28 cellular contexts compared by ENCODE assay signal in the genomic region with DNA sequence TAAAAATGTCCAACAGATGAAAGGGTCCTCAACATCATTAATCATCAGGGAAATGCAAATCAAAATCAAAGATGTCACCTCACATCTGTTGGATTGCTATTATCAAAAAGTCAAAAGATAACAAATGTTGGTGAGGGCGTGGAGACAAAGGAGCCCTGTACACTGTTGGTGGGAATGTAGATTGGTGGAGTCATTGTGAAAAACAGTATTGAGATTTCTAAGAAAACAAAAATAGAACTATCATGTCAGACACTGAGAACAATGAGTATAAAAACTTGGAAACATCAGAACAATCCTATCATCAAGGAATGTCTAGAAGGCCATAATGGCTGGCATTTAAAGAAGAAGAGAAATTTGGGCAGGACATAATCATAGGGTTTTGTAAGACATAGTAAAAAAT.
"Had no signal": no experiment of that assay in that cellular context is flagged by ENCODE, and none has a peak within 500 bp of the region (broad histone marks: within the 10 kb centered on the region; RNA-seq: fewer than 3 reads in every experiment).

No MANE protein-coding gene starts in this region.

- H3K27me3 Mint-ChIP-seq: activated naive CD4-positive, alpha-beta T cell treated with anti-CD3 and anti-CD28 coated beads, Interleukin-2, amount 10 ng/mL, durations not matched to agents 7 days and 5 days; brain; effector memory CD8-positive, alpha-beta T cell had no signal

- DNase-seq: activated CD4-positive, alpha-beta T cell treated with anti-CD3 and anti-CD28 coated beads for 48 hours; activated CD4-positive, alpha-beta T cell treated with anti-CD3 and anti-CD28 coated beads, Interleukin-2, amount 50 U/mL, for 48 hours; activated CD8-positive, alpha-beta memory T cell treated with anti-CD3 and anti-CD28 coated beads for 24 hours; activated effector memory CD4-positive, alpha-beta T cell treated with anti-CD3 and anti-CD28 coated beads, Interleukin-2, amount 50 U/mL, for 16 hours; activated naive CD4-positive, alpha-beta T cell treated with anti-CD3 and anti-CD28 coated beads, Interleukin-2, amount 10 ng/mL, durations not matched to agents 7 days and 5 days; activated naive CD8-positive, alpha-beta T cell treated with anti-CD3 and anti-CD28 coated beads, Interleukin-2, amount 10 ng/mL, durations not matched to agents 7 days and 5 days; effector memory CD8-positive, alpha-beta T cell; erythroblast; head of caudate nucleus; hippocampal formation; left cardiac atrium; left ventricle myocardium superior; posterior cingulate gyrus; right cardiac atrium; stimulated activated CD4-positive, alpha-beta T cell treated with anti-CD3 and anti-CD28 coated beads, Interleukin-15, amount 100 ng/mL, for 24 hours; stimulated activated CD4-positive, alpha-beta T cell treated with anti-CD3 and anti-CD28 coated beads, Interleukin-2, amount 100 ng/mL, for 24 hours; stimulated activated naive B cell treated with anti-CD40 and anti-IgM and Interleukin-4, amounts not matched to agents 10 μg/mL and 1 μg/mL and 100 μg/mL, for 72 hours; stomach; thyroid gland; upper lobe of left lung; WERI-Rb-1 had no signal

- H3K36me3 ChIP-seq: ascending aorta, stomach, thyroid gland, upper lobe of left lung, WERI-Rb-1 had no signal

- H3K27me3 ChIP-seq: ascending aorta, stomach, thyroid gland, upper lobe of left lung had no signal

- H3K4me3 ChIP-seq: ascending aorta, coronary artery, stomach, thyroid gland, upper lobe of left lung had no signal

- H3K9me3 ChIP-seq: ascending aorta, stomach, thyroid gland, upper lobe of left lung had no signal

- FAIRE-seq: keratinocyte had no signal

- H3K27ac Mint-ChIP-seq: activated naive CD4-positive, alpha-beta T cell treated with anti-CD3 and anti-CD28 coated beads, Interleukin-2, amount 10 ng/mL, durations not matched to agents 7 days and 5 days; activated naive CD8-positive, alpha-beta T cell treated with anti-CD3 and anti-CD28 coated beads, Interleukin-2, amount 10 ng/mL, durations not matched to agents 7 days and 5 days; activated T-helper 1 cell treated with anti-CD3 and anti-CD28 coated beads, Interleukin-12 subunit alpha, Interleukin-12 subunit beta, Interleukin-2, Interleukin-4 antibody, amounts not matched to agents 30 ng/mL and 10 ng/mL and 1 ng/mL, durations not matched to agents 14 hours and 24 hours and 36 hours; brain; effector memory CD8-positive, alpha-beta T cell; nephron; stimulated activated naive B cell treated with anti-CD40 and anti-IgM and Interleukin-4, amounts not matched to agents 10 μg/mL and 1 μg/mL and 100 μg/mL, for 72 hours had no signal

- H3K27ac ChIP-seq: ascending aorta, coronary artery, stomach, thyroid gland, upper lobe of left lung, WERI-Rb-1 had no signal

- H3K36me3 Mint-ChIP-seq: activated naive CD4-positive, alpha-beta T cell treated with anti-CD3 and anti-CD28 coated beads, Interleukin-2, amount 10 ng/mL, durations not matched to agents 7 days and 5 days; activated naive CD8-positive, alpha-beta T cell treated with anti-CD3 and anti-CD28 coated beads, Interleukin-2, amount 10 ng/mL, durations not matched to agents 7 days and 5 days; brain; stimulated activated naive B cell treated with anti-CD40 and anti-IgM and Interleukin-4, amounts not matched to agents 10 μg/mL and 1 μg/mL and 100 μg/mL, for 72 hours had no signal

- H3K9me3 Mint-ChIP-seq: activated naive CD8-positive, alpha-beta T cell treated with anti-CD3 and anti-CD28 coated beads, Interleukin-2, amount 10 ng/mL, durations not matched to agents 7 days and 5 days; activated T-helper 1 cell treated with anti-CD3 and anti-CD28 coated beads, Interleukin-12 subunit alpha, Interleukin-12 subunit beta, Interleukin-2, Interleukin-4 antibody, amounts not matched to agents 30 ng/mL and 10 ng/mL and 1 ng/mL, durations not matched to agents 14 hours and 24 hours and 36 hours had no signal

- H3K4me1 ChIP-seq: ascending aorta, stomach, thyroid gland, upper lobe of left lung had no signal

- ATAC-seq: activated CD4-positive, CD25-positive, alpha-beta regulatory T cell treated with anti-CD3 and anti-CD28 coated beads, Interleukin-2, amount 50 U/mL, for 24 hours; effector memory CD8-positive, alpha-beta T cell; left cardiac atrium; left ventricle myocardium superior; right cardiac atrium; stimulated activated naive B cell treated with anti-CD40 and anti-IgM and Interleukin-4, amounts not matched to agents 10 μg/mL and 1 μg/mL and 100 μg/mL, for 72 hours had no signal

- H3K4me3 Mint-ChIP-seq: activated naive CD4-positive, alpha-beta T cell treated with anti-CD3 and anti-CD28 coated beads, Interleukin-2, amount 10 ng/mL, durations not matched to agents 7 days and 5 days; activated naive CD8-positive, alpha-beta T cell treated with anti-CD3 and anti-CD28 coated beads, Interleukin-2, amount 10 ng/mL, durations not matched to agents 7 days and 5 days; activated T-helper 1 cell treated with anti-CD3 and anti-CD28 coated beads, Interleukin-12 subunit alpha, Interleukin-12 subunit beta, Interleukin-2, Interleukin-4 antibody, amounts not matched to agents 30 ng/mL and 10 ng/mL and 1 ng/mL, durations not matched to agents 14 hours and 24 hours and 36 hours; brain; effector memory CD8-positive, alpha-beta T cell; nephron; stimulated activated naive B cell treated with anti-CD40 and anti-IgM and Interleukin-4, amounts not matched to agents 10 μg/mL and 1 μg/mL and 100 μg/mL, for 72 hours had no signal

- H3K4me1 Mint-ChIP-seq: activated naive CD4-positive, alpha-beta T cell treated with anti-CD3 and anti-CD28 coated beads, Interleukin-2, amount 10 ng/mL, durations not matched to agents 7 days and 5 days; brain; stimulated activated naive B cell treated with anti-CD40 and anti-IgM and Interleukin-4, amounts not matched to agents 10 μg/mL and 1 μg/mL and 100 μg/mL, for 72 hours had no signal
